Comparison of ENCODE assay signal across 1 cellular context in the genomic region with DNA sequence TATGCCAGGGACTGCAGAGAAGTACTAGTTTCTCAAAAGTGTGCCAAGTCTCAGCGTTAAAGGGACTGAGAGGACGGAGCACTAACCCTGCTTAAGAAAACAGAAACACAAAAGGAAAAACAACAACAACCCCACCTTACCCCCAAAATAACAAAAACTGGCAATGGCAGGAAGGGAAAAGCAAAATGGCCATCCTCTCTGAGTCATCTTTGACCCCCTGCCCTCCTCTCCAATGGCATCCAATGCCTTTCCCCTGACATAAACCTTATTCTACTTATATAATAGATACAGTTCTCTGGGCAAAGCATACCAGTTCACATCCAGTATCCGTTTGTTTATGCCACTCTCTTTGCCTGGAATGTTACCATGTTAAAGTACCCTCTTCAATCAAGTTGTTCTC.
A peak's percentile ranks its signal among the peaks of the same experiment; 100 is the strongest.
TF ChIP-seq lines count a peak whose summit lies in the region.

No MANE protein-coding gene starts in this region.

TF ChIP-seq in HepG2, 621 proteins besides CTCF, POLR2A, EP300 and RAD21 (continued from another document):
- TF ChIP-seq, protein P1, sequence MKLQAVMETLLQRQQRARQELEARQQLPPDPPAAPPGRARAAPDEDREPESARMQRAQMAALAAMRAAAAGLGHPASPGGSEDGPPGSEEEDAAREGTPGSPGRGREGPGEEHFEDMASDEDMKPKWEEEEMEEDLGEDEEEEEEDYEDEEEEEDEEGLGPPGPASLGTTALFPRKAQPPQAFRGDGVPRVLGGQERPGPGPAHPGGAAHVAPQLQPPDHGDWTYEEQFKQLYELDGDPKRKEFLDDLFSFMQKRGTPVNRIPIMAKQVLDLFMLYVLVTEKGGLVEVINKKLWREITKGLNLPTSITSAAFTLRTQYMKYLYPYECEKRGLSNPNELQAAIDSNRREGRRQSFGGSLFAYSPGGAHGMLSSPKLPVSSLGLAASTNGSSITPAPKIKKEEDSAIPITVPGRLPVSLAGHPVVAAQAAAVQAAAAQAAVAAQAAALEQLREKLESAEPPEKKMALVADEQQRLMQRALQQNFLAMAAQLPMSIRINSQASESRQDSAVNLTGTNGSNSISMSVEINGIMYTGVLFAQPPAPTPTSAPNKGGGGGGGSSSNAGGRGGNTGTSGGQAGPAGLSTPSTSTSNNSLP (IDR thresholded peaks at IDR 0.05; ENCODE audit: low read depth, low read length), result no peak
- TF ChIP-seq MIXL1 (CRISPR knock-in tag; IDR thresholded peaks at IDR 0.05) (no peak), SIX1 (CRISPR knock-in tag; IDR thresholded peaks at IDR 0.05; ENCODE audit: borderline replicate concordance) (no peak), ZNF3 (CRISPR knock-in tag; IDR thresholded peaks at IDR 0.05) (no peak), SAP130 (CRISPR knock-in tag; IDR thresholded peaks at IDR 0.05; ENCODE audit: low read depth) (0 out of 2 replicates have a peak, but pooled peaks have one; percentile 23), KLF12 (CRISPR knock-in tag; IDR thresholded peaks at IDR 0.05; ENCODE audit: borderline replicate concordance) (no peak), NR2F1 (CRISPR knock-in tag; IDR thresholded peaks at IDR 0.05) (peak; percentile 47 to 70; a peak in 2 of 4 replicates), MTA3 (CRISPR knock-in tag; IDR thresholded peaks at IDR 0.05) (no peak), ZNF790 (CRISPR knock-in tag; IDR thresholded peaks at IDR 0.05; ENCODE audit: borderline replicate concordance) (no peak), PRPF4 (IDR thresholded peaks at IDR 0.05; ENCODE audit: low read depth, low read length, poor library complexity, severe bottlenecking) (no peak), ZNF335 (CRISPR knock-in tag; IDR thresholded peaks at IDR 0.05) (no peak)
- TF ChIP-seq, protein P2, sequence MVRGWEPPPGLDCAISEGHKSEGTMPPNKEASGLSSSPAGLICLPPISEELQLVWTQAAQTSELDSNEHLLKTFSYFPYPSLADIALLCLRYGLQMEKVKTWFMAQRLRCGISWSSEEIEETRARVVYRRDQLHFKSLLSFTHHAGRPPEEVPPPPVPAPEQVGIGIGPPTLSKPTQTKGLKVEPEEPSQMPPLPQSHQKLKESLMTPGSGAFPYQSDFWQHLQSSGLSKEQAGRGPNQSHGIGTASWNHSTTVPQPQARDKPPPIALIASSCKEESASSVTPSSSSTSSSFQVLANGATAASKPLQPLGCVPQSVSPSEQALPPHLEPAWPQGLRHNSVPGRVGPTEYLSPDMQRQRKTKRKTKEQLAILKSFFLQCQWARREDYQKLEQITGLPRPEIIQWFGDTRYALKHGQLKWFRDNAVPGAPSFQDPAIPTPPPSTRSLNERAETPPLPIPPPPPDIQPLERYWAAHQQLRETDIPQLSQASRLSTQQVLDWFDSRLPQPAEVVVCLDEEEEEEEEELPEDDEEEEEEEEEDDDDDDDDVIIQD (CRISPR knock-in tag; IDR thresholded peaks at IDR 0.05; ENCODE audit: low read depth), result 0 out of 2 replicates have a peak, but pooled peaks have one; percentile 34
- TF ChIP-seq, protein P3, sequence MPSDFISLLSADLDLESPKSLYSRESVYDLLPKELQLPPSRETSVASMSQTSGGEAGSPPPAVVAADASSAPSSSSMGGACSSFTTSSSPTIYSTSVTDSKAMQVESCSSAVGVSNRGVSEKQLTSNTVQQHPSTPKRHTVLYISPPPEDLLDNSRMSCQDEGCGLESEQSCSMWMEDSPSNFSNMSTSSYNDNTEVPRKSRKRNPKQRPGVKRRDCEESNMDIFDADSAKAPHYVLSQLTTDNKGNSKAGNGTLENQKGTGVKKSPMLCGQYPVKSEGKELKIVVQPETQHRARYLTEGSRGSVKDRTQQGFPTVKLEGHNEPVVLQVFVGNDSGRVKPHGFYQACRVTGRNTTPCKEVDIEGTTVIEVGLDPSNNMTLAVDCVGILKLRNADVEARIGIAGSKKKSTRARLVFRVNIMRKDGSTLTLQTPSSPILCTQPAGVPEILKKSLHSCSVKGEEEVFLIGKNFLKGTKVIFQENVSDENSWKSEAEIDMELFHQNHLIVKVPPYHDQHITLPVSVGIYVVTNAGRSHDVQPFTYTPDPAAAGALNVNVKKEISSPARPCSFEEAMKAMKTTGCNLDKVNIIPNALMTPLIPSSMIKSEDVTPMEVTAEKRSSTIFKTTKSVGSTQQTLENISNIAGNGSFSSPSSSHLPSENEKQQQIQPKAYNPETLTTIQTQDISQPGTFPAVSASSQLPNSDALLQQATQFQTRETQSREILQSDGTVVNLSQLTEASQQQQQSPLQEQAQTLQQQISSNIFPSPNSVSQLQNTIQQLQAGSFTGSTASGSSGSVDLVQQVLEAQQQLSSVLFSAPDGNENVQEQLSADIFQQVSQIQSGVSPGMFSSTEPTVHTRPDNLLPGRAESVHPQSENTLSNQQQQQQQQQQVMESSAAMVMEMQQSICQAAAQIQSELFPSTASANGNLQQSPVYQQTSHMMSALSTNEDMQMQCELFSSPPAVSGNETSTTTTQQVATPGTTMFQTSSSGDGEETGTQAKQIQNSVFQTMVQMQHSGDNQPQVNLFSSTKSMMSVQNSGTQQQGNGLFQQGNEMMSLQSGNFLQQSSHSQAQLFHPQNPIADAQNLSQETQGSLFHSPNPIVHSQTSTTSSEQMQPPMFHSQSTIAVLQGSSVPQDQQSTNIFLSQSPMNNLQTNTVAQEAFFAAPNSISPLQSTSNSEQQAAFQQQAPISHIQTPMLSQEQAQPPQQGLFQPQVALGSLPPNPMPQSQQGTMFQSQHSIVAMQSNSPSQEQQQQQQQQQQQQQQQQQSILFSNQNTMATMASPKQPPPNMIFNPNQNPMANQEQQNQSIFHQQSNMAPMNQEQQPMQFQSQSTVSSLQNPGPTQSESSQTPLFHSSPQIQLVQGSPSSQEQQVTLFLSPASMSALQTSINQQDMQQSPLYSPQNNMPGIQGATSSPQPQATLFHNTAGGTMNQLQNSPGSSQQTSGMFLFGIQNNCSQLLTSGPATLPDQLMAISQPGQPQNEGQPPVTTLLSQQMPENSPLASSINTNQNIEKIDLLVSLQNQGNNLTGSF (CRISPR knock-in tag; IDR thresholded peaks at IDR 0.05), result no peak
- TF ChIP-seq, protein P4, sequence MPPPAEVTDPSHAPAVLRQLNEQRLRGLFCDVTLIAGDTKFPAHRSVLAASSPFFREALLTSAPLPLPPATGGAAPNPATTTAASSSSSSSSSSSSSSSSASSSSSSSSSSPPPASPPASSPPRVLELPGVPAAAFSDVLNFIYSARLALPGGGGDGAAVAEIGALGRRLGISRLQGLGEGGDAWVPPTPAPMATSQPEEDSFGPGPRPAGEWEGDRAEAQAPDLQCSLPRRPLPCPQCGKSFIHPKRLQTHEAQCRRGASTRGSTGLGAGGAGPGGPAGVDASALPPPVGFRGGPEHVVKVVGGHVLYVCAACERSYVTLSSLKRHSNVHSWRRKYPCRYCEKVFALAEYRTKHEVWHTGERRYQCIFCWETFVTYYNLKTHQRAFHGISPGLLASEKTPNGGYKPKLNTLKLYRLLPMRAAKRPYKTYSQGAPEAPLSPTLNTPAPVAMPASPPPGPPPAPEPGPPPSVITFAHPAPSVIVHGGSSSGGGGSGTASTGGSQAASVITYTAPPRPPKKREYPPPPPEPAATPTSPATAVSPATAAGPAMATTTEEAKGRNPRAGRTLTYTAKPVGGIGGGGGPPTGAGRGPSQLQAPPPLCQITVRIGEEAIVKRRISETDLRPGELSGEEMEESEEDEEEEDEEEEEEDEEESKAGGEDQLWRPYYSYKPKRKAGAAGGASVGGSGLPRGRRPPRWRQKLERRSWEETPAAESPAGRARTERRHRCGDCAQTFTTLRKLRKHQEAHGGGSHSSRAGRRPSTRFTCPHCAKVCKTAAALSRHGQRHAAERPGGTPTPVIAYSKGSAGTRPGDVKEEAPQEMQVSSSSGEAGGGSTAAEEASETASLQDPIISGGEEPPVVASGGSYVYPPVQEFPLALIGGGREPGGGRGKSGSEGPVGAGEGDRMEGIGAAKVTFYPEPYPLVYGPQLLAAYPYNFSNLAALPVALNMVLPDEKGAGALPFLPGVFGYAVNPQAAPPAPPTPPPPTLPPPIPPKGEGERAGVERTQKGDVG (CRISPR knock-in tag; IDR thresholded peaks at IDR 0.05; ENCODE audit: borderline replicate concordance), result no peak
- TF ChIP-seq, protein P5, sequence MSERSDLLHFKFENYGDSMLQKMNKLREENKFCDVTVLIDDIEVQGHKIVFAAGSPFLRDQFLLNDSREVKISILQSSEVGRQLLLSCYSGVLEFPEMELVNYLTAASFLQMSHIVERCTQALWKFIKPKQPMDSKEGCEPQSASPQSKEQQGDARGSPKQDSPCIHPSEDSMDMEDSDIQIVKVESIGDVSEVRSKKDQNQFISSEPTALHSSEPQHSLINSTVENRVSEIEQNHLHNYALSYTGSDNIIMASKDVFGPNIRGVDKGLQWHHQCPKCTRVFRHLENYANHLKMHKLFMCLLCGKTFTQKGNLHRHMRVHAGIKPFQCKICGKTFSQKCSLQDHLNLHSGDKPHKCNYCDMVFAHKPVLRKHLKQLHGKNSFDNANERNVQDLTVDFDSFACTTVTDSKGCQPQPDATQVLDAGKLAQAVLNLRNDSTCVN (CRISPR knock-in tag; IDR thresholded peaks at IDR 0.05; ENCODE audit: borderline replicate concordance), result no peak
- TF ChIP-seq, protein P6, sequence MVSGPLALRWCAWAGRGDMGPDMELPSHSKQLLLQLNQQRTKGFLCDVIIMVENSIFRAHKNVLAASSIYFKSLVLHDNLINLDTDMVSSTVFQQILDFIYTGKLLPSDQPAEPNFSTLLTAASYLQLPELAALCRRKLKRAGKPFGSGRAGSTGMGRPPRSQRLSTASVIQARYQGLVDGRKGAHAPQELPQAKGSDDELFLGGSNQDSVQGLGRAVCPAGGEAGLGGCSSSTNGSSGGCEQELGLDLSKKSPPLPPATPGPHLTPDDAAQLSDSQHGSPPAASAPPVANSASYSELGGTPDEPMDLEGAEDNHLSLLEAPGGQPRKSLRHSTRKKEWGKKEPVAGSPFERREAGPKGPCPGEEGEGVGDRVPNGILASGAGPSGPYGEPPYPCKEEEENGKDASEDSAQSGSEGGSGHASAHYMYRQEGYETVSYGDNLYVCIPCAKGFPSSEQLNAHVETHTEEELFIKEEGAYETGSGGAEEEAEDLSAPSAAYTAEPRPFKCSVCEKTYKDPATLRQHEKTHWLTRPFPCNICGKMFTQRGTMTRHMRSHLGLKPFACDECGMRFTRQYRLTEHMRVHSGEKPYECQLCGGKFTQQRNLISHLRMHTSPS (CRISPR knock-in tag; IDR thresholded peaks at IDR 0.05; ENCODE audit: low read depth), result no peak
